In the genomic region with DNA sequence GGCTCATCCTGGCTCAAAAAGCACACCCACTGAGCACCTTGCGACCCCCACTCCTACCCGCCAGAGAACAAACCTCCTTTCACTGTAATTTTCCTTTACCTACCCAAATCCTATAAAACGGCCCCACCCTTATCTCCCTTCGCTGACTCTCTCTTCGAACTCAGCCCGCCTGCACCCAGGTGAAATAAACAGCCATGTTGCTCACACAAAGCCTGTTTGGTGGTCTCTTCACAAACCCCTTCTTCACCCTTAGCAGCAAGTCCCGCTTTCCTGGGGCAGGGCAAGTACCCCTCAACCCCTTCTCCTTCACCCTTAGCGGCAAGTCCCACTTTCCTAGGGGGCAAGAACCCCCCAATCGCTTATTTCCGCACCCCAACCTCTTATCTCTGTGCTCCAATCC, we compare ENCODE assay signal across 1 cellular context. TPM values are rescaled to one million over a fixed set of nuclear protein-coding genes. Genes with fewer than 3 reads are reported as not detected.
"Had no signal": no experiment of that assay in that cellular context is flagged by ENCODE, and none has a peak within 500 bp of the region (broad histone marks: within the 10 kb centered on the region; RNA-seq: fewer than 3 reads in every experiment).

No MANE protein-coding gene starts in this region.

RNA-seq across cellular contexts. Expression of a gene that starts 40.1 kb away (rescaled TPM):
- polyA plus RNA-seq: IgD-negative memory B cell had no signal
